Comparison of ENCODE assay signal across 7 cellular contexts in genomic region chr19:6108721-6109633, GRCh38. TPM values are rescaled to one million over a fixed set of nuclear protein-coding genes. Genes with fewer than 3 reads are reported as not detected.
DNase-seq lines count a peak whose midpoint lies in the region; ATAC-seq and TF ChIP-seq lines count a peak whose summit lies in the region.

No MANE protein-coding gene starts in this region.

- WGBS in prostate gland, result 1% methylated on average over 47 of the region's 47 CpGs

- no peaks in the 10 kb centered on the region for H3K4me1 ChIP-seq in prostate gland (replicated peaks)

- peak; percentile 39 for DNase-seq in HCEC 1CT
- DNase-seq in RWPE1 (ENCODE audit: low spot score), result peak; percentile 31
- DNase-seq in activated naive CD8-positive, alpha-beta T cell treated with anti-CD3 and anti-CD28 coated beads, Interleukin-2, amount 10 ng/mL, durations not matched to agents 7 days and 5 days, result peak; percentile 58
- DNase-seq in left cardiac atrium, result peak; percentile 70
- DNase-seq in prostate gland (ENCODE audit: low spot score), result peak; percentile 36
- no peak for DNase-seq in SKM-1 treated with dmso at 0.1 percent for 144 hours (lab: John Stamatoyannopoulos, UW; ENCODE audit: unreplicated experiment)

- peak overlapping the region; percentile 46 to 49 for H3K4me3 ChIP-seq in prostate gland

- H3K27me3 ChIP-seq in prostate gland (replicated peaks; ENCODE audit: insufficient read depth), result no peaks in the 10 kb centered on the region

- peak overlapping the region; percentile 46 for H3K27ac Mint-ChIP-seq in activated naive CD8-positive, alpha-beta T cell treated with anti-CD3 and anti-CD28 coated beads, Interleukin-2, amount 10 ng/mL, durations not matched to agents 7 days and 5 days

- peaks cover 14% of the 10 kb centered on the region for H3K27me3 Mint-ChIP-seq in activated naive CD8-positive, alpha-beta T cell treated with anti-CD3 and anti-CD28 coated beads, Interleukin-2, amount 10 ng/mL, durations not matched to agents 7 days and 5 days

- H3K9me3 Mint-ChIP-seq in activated naive CD8-positive, alpha-beta T cell treated with anti-CD3 and anti-CD28 coated beads, Interleukin-2, amount 10 ng/mL, durations not matched to agents 7 days and 5 days, result no peaks in the 10 kb centered on the region

- peak overlapping the region; percentile 88 for H3K4me3 Mint-ChIP-seq in activated naive CD8-positive, alpha-beta T cell treated with anti-CD3 and anti-CD28 coated beads, Interleukin-2, amount 10 ng/mL, durations not matched to agents 7 days and 5 days

- intact Hi-C loops in left cardiac atrium (cut with DNase I), result loop anchor here (5.0 kb wide), 2 partner anchors 47 to 52 kb away; no protein-coding TSS in a partner anchor
- intact Hi-C loops in prostate gland (cut with DNase I), result no loop called here

- H3K9me3 ChIP-seq in prostate gland, result no peaks in the 10 kb centered on the region

- peaks cover 4% of the 10 kb centered on the region for H3K36me3 Mint-ChIP-seq in activated naive CD8-positive, alpha-beta T cell treated with anti-CD3 and anti-CD28 coated beads, Interleukin-2, amount 10 ng/mL, durations not matched to agents 7 days and 5 days

- TF ChIP-seq CTCF in RWPE1 (conservative IDR thresholded peaks at IDR 0.05; ENCODE audit: low read depth) (no peak), prostate gland (IDR thresholded peaks at IDR 0.05) (no peak)

- POLR2A ChIA-PET in RWPE1 (lab: Yijun Ruan, JAX; ENCODE audit: low non-redundant PET), result interaction anchor here (0.8 kb wide), 1 partner anchor 17 kb away, joined by 4 read pairs; no protein-coding TSS in a partner anchor
- POLR2A ChIA-PET in activated naive CD8-positive, alpha-beta T cell treated with anti-CD3 and anti-CD28 coated beads, Interleukin-2, amount 10 ng/mL, durations not matched to agents 7 days and 5 days (lab: Charles Lee), result interaction anchor here (0.6 to 0.9 kb wide), 4 partner anchors 10 to 1845 kb away, joined by 3 to 4 read pairs (median 4); no protein-coding TSS in a partner anchor

- peaks cover 20% of the 10 kb centered on the region for H3K4me1 Mint-ChIP-seq in activated naive CD8-positive, alpha-beta T cell treated with anti-CD3 and anti-CD28 coated beads, Interleukin-2, amount 10 ng/mL, durations not matched to agents 7 days and 5 days

- TF ChIP-seq POLR2A in prostate gland (IDR thresholded peaks at IDR 0.05), result peak; percentile 50

- CTCF ChIA-PET in RWPE1 (lab: Yijun Ruan, JAX), result interaction anchor here (0.6 to 1.6 kb wide), 6 partner anchors 16 to 747 kb away, joined by 3 to 6 read pairs (median 4); no protein-coding TSS in a partner anchor

- no peaks in the 10 kb centered on the region for H3K36me3 ChIP-seq in prostate gland

- H3K27ac ChIP-seq in RWPE1 (peak overlapping the region; percentile 95), prostate gland (peak overlapping the region; percentile 78 to 79)

- ATAC-seq in activated naive CD8-positive, alpha-beta T cell treated with anti-CD3 and anti-CD28 coated beads, Interleukin-2, amount 10 ng/mL, durations not matched to agents 7 days and 5 days (ENCODE audit: low read depth), result no peak
- ATAC-seq in left cardiac atrium (peak in 1 of 2 donors; percentile 25), HG02642 (IDR thresholded peaks at IDR 0.05; ENCODE audit: poor library complexity, unreplicated experiment) (no peak)

RNA-seq across cellular contexts. Expression of gene RFX2, which starts 1.3 kb away (rescaled TPM):
- total RNA-seq in activated naive CD8-positive, alpha-beta T cell treated with anti-CD3 and anti-CD28 coated beads, Interleukin-2, amount 10 ng/mL, durations not matched to agents 7 days and 5 days, result 10 to 100 TPM in 1 of 2 experiments, 1 to 10 TPM in 1; 9.9 to 12.2 TPM
- 10 to 100 TPM; 10.5 to 11.5 TPM for total RNA-seq in left cardiac atrium
- 10 to 100 TPM; 13.4 to 25.3 TPM for total RNA-seq in prostate gland

RNA-seq across cellular contexts. Expression of gene ACSBG2, which starts 26.5 kb away (rescaled TPM):
- not detected for total RNA-seq in activated naive CD8-positive, alpha-beta T cell treated with anti-CD3 and anti-CD28 coated beads, Interleukin-2, amount 10 ng/mL, durations not matched to agents 7 days and 5 days
- total RNA-seq in left cardiac atrium (not detected), prostate gland (10 to 100 TPM in 1 of 2 donors, not detected in 1; 18.7 TPM)
